9 cellular contexts compared by ENCODE assay signal in the genomic region with DNA sequence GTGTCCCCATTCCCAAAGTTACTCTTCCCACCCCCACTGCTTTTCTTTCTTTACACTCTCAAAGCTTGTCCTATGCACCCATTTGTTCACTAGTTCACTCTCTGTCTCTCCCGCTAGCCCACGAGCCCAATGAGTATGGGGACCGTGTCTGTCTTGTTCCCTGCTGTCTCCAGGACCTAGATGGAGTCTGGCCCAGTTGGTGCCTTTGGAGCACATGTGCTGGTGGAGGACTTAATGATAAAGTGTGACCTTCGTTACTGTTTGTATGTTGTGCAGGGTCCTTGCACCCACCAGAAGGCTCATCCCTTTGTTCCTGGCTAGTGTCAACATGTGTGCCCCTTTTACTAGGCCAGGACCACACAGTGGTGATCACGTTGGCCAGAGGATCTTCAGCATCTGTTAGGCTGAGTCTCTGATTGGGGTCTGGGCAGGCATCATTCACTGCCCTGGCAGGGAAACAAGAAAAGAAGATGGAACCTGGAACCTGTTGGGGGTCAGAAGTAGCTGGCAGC. TPM values are rescaled to one million over a fixed set of nuclear protein-coding genes. Genes with fewer than 3 reads are reported as not detected.
A peak's percentile ranks its signal among the peaks of the same experiment; 100 is the strongest.
DNase-seq lines count a peak whose midpoint lies in the region; ATAC-seq, FAIRE-seq and TF ChIP-seq lines count a peak whose summit lies in the region.
"Had no signal": no experiment of that assay in that cellular context is flagged by ENCODE, and none has a peak within 500 bp of the region (broad histone marks: within the 10 kb centered on the region; RNA-seq: fewer than 3 reads in every experiment).

No MANE protein-coding gene starts in this region.

- POLR2A ChIA-PET in HepG2 (lab: Yijun Ruan, JAX) = interaction anchor here (0.8 to 4.7 kb wide), 2 partner anchors 8 to 17 kb away, joined by 3 to 101 read pairs; partner anchors contain the start of gene CISH

- no peak for DNase-seq in HepG2 (ENCODE audit: low spot score)
- DNase-seq in lower lobe of right lung = no peak
- DNase-seq in vagina (ENCODE audit: extremely low spot score in 2 of 2) = no peak
- DNase-seq in osteocyte (ENCODE audit: extremely low spot score, unreplicated experiment) = no peak
- DNase-seq: head of caudate nucleus had no signal

- H3K4me1 Mint-ChIP-seq in osteocyte (ENCODE audit: unreplicated experiment) = peaks cover 23% of the 10 kb centered on the region

- H3K9me3 ChIP-seq in liver (ENCODE audit: control insufficient read depth in 4 of 4, low read length in 3 of 4) (no peaks in the 10 kb centered on the region), HepG2 (ENCODE audit: low read length) (no peaks in the 10 kb centered on the region), lower lobe of right lung (no peaks in the 10 kb centered on the region), vagina (no peaks in the 10 kb centered on the region)

- no peaks in the 10 kb centered on the region for H3K9me3 Mint-ChIP-seq in osteocyte (ENCODE audit: unreplicated experiment)
- H3K9me3 Mint-ChIP-seq: CD14-positive monocyte had no signal

- no peak for TF ChIP-seq RAD21 in liver (IDR thresholded peaks at IDR 0.05)
- TF ChIP-seq RAD21 in HepG2 (CRISPR knock-in tag; IDR thresholded peaks at IDR 0.05) = no peak

- peaks cover 29 to 99% (median 82%) of the 10 kb centered on the region in 4 donors for H3K4me1 ChIP-seq in liver (ENCODE audit: control insufficient read depth in 4 of 4, insufficient read depth in 4 of 4, low read length in 3 of 4)
- peaks cover 68% of the 10 kb centered on the region for H3K4me1 ChIP-seq in HepG2 (ENCODE audit: insufficient read depth, low read length)
- H3K4me1 ChIP-seq in lower lobe of right lung = peaks cover 99% of the 10 kb centered on the region
- H3K4me1 ChIP-seq in vagina = peaks cover 100% of the 10 kb centered on the region

- no peak overlapping the region for H3K27ac Mint-ChIP-seq in osteocyte (ENCODE audit: unreplicated experiment)

- peaks cover 9 to 24% (median 16%) of the 10 kb centered on the region in 4 donors for H3K36me3 ChIP-seq in liver (ENCODE audit: control insufficient read depth in 4 of 4, insufficient read depth in 3 of 4, low read depth in 1 of 4, low read length in 3 of 4)
- H3K36me3 ChIP-seq in HepG2 (replicated peaks in 1 of 2; ENCODE audit: control insufficient read depth in 1 of 2, insufficient read depth in 2 of 2, low read length in 2 of 2) = peaks cover 0 to 5% of the 10 kb centered on the region in 2 experiments; a peak in 1 of 5 replicates
- peaks cover 45% of the 10 kb centered on the region for H3K36me3 ChIP-seq in lower lobe of right lung
- peaks cover 0 to 10% of the 10 kb centered on the region in 2 donors for H3K36me3 ChIP-seq in vagina

- H3K27me3 ChIP-seq in liver (ENCODE audit: control insufficient read depth in 4 of 4, insufficient read depth in 4 of 4, low read length in 3 of 4) = no peaks in the 10 kb centered on the region
- H3K27me3 ChIP-seq in HepG2 (ENCODE audit: control insufficient read depth in 1 of 2, insufficient read depth in 2 of 2, low read length in 2 of 2) = no peaks in the 10 kb centered on the region
- no peaks in the 10 kb centered on the region for H3K27me3 ChIP-seq in lower lobe of right lung (ENCODE audit: low read depth)
- H3K27me3 ChIP-seq in vagina = no peaks in the 10 kb centered on the region

- TF ChIP-seq POLR2A in HepG2 (IDR thresholded peaks at IDR 0.05; ENCODE audit: insufficient read depth in 1 of 2, low read depth in 2 of 2, low read length in 2 of 2) = no peak
- TF ChIP-seq POLR2A in vagina (IDR thresholded peaks at IDR 0.05) = no peak

- H3K9ac ChIP-seq in liver (ENCODE audit: low read depth in 1 of 2, low read length in 2 of 2) = no peak overlapping the region
- no peak overlapping the region for H3K9ac ChIP-seq in HepG2 (ENCODE audit: insufficient read depth, low read depth, low read length)

- CTCF ChIA-PET in HepG2 (lab: Yijun Ruan, JAX; ENCODE audit: low intra/inter-chr PET ratio, low total read pairs) = no interaction called here

- H3K4me3 ChIP-seq in liver (ENCODE audit: low read depth in 1 of 3, low read length in 3 of 3) = no peak overlapping the region
- no peak overlapping the region for H3K4me3 ChIP-seq in HepG2 (replicated peaks in 1 of 3; ENCODE audit: insufficient read depth in 1 of 3, low read depth in 2 of 3, low read length in 3 of 3)
- no peak overlapping the region for H3K4me3 ChIP-seq in lower lobe of right lung
- H3K4me3 ChIP-seq in vagina = no peak overlapping the region
- H3K4me3 ChIP-seq: GM12878 had no signal

- no peak for TF ChIP-seq CTCF in liver (IDR thresholded peaks at IDR 0.05; ENCODE audit: low read depth, low read length, missing input control)
- no peak for TF ChIP-seq CTCF in HepG2 (CRISPR knock-in tag; IDR thresholded peaks at IDR 0.05)
- TF ChIP-seq CTCF in lower lobe of right lung (IDR thresholded peaks at IDR 0.05) = no peak
- TF ChIP-seq CTCF in vagina (IDR thresholded peaks at IDR 0.05) = no peak
- no peak for TF ChIP-seq CTCF in osteocyte (IDR thresholded peaks at IDR 0.05)

- H3K27me3 Mint-ChIP-seq in osteocyte (ENCODE audit: unreplicated experiment) = no peaks in the 10 kb centered on the region

- H2AFZ ChIP-seq in HepG2 (ENCODE audit: low read length) = no peak overlapping the region

- intact Hi-C loops in HepG2 (cut with micrococcal nuclease; ENCODE audit: unreplicated experiment) = no loop called here
- intact Hi-C loops in lower lobe of right lung (cut with DNase I) = no loop called here
- intact Hi-C loops in vagina (cut with DNase I) = no loop called here

- no TSS peak for BruUV-seq in HepG2 (replicated peaks; lab: Mats Ljungman, UMichigan)

- H3K4me2 ChIP-seq in HepG2 (ENCODE audit: low read depth, low read length) = no peak overlapping the region

- H3K27ac ChIP-seq in liver (ENCODE audit: low read depth in 1 of 2, low read length in 2 of 2) (peak overlapping the region; percentile 94 to 98), HepG2 (ENCODE audit: extremely low read length, insufficient read depth, low read length) (no peak overlapping the region), lower lobe of right lung (peak overlapping the region; percentile 94), vagina (peak overlapping the region; percentile 98)

- TF ChIP-seq EP300 in HepG2 (IDR thresholded peaks at IDR 0.05; ENCODE audit: low read depth in 2 of 2, low read length in 2 of 2) = no peak
- no peak for TF ChIP-seq EP300 in HepG2 (CRISPR knock-in tag; IDR thresholded peaks at IDR 0.05; ENCODE audit: borderline replicate concordance)

- H3K4me3 Mint-ChIP-seq in osteocyte (ENCODE audit: unreplicated experiment) = no peak overlapping the region

- no peak for FAIRE-seq in HepG2 (lab: Jason Lieb, UNC)
- FAIRE-seq: GM12878 had no signal

- in situ Hi-C loops in HepG2 (cut with HindIII; ENCODE audit: extremely low pct_ligation_motif_present, low pct_unique_long_range_greater_than_20kb) = no loop called here

- no peaks in the 10 kb centered on the region for H3K36me3 Mint-ChIP-seq in osteocyte (ENCODE audit: unreplicated experiment)

- H4K20me1 ChIP-seq in HepG2 (ENCODE audit: insufficient read depth, low read length) = no peaks in the 10 kb centered on the region

- ATAC-seq in HepG2 (no peak), lower lobe of right lung (no peak), GM18868 (IDR thresholded peaks at IDR 0.05; ENCODE audit: unreplicated experiment) (no peak)

- no peaks in the 10 kb centered on the region for H3K79me2 ChIP-seq in HepG2 (ENCODE audit: insufficient read depth, low read length)

- 91% methylated on average over 5 of the region's 5 CpGs for WGBS in liver
- 84% methylated on average over 4 of the region's 5 CpGs for WGBS in HepG2 (ENCODE audit: low lambda C conversion rate)

RNA-seq across cellular contexts. Expression of gene CISH, which starts 7.4 kb away (rescaled TPM):
- total RNA-seq in liver (10 to 100 TPM in 1 of 2 donors, 1 to 10 TPM in 1; 4.7 to 30.6 TPM), HepG2 (2016; rRNA removed; fragmentation: Illumina TruSeq; extraction: Trizol) (0.73 and 0.91 TPM in 2 replicates), lower lobe of right lung (48.8 TPM), vagina (21.9 TPM), osteocyte (1.7 and 2.4 TPM in 2 replicates)
- polyA plus RNA-seq in liver (10 to 100 TPM; 17.9 to 32.5 TPM), HepG2 (2011; rRNA removed) (1.5 and 2.8 TPM in 2 replicates)
- total RNA-seq in HepG2 (2016; cell fraction: cytosol; rRNA removed; fragmentation: Illumina TruSeq; extraction: Trizol; ENCODE audit: low read depth) = 0.20 and 0.44 TPM in 2 replicates
- 0.82 and 1.2 TPM in 2 replicates for total RNA-seq in HepG2 (2016; cell fraction: insoluble cytoplasmic fraction; rRNA removed; fragmentation: Illumina TruSeq; extraction: Trizol)
- 1.2 and 1.4 TPM in 2 replicates for total RNA-seq in HepG2 (2016; cell fraction: membrane; rRNA removed; fragmentation: Illumina TruSeq; extraction: Trizol)
- 0.81 and 0.85 TPM in 2 replicates for total RNA-seq in HepG2 (2016; cell fraction: nucleus; rRNA removed; fragmentation: Illumina TruSeq; extraction: Trizol)
- 1.5 and 1.7 TPM in 2 replicates for polyA plus RNA-seq in HepG2 (2011; cell fraction: cytosol; rRNA removed)
- 4.4 and 7.4 TPM in 2 replicates for polyA plus RNA-seq in HepG2 (2011; cell fraction: nucleus; rRNA removed)
- 2.1 and 2.9 TPM in 2 replicates for polyA plus RNA-seq in HepG2 (2012)
- 0.21 and 0.27 TPM in 2 replicates for polyA plus RNA-seq in HepG2 (2016; cell fraction: cytosol; fragmentation: Illumina TruSeq; extraction: Trizol; ENCODE audit: low read depth)
- 1.9 and 2.2 TPM in 2 replicates for polyA plus RNA-seq in HepG2 (2016; cell fraction: insoluble cytoplasmic fraction; fragmentation: Illumina TruSeq; extraction: Trizol; ENCODE audit: low read depth)
- polyA plus RNA-seq in HepG2 (2016; cell fraction: membrane; fragmentation: Illumina TruSeq; extraction: Trizol; ENCODE audit: low read depth) = 0.84 and 1.0 TPM in 2 replicates
- polyA plus RNA-seq in HepG2 (2016; cell fraction: nucleus; fragmentation: Illumina TruSeq; extraction: Trizol; ENCODE audit: insufficient read depth, low read depth) = 1.9 and 3.2 TPM in 2 replicates
- 1.9 and 6.3 TPM in 2 replicates for polyA minus RNA-seq in HepG2 (2011; rRNA and poly(A)+ RNA removed; ENCODE audit: low replicate concordance)
- 1.6 and 2.8 TPM in 2 replicates for polyA minus RNA-seq in HepG2 (2011; cell fraction: cytosol; rRNA and poly(A)+ RNA removed)
- polyA minus RNA-seq in HepG2 (2011; cell fraction: nucleus; rRNA and poly(A)+ RNA removed) = 2.6 and 4.6 TPM in 2 replicates

RNA-seq across cellular contexts. Expression of gene MAPKAPK3, which starts 12.8 kb away (rescaled TPM):
- total RNA-seq in liver (10 to 100 TPM; 20.4 to 32.9 TPM), HepG2 (2016; rRNA removed; fragmentation: Illumina TruSeq; extraction: Trizol) (41.2 and 48.5 TPM in 2 replicates), lower lobe of right lung (68.6 TPM), vagina (38.1 TPM), osteocyte (24.8 and 31.9 TPM in 2 replicates)
- polyA plus RNA-seq in liver (10 to 100 TPM; 13.9 to 17.5 TPM), HepG2 (2011; rRNA removed) (39.9 and 46.2 TPM in 2 replicates)
- 18.9 and 21.3 TPM in 2 replicates for total RNA-seq in HepG2 (2016; cell fraction: cytosol; rRNA removed; fragmentation: Illumina TruSeq; extraction: Trizol; ENCODE audit: low read depth)
- 40.5 and 43.9 TPM in 2 replicates for total RNA-seq in HepG2 (2016; cell fraction: insoluble cytoplasmic fraction; rRNA removed; fragmentation: Illumina TruSeq; extraction: Trizol)
- 51.7 and 60.5 TPM in 2 replicates for total RNA-seq in HepG2 (2016; cell fraction: membrane; rRNA removed; fragmentation: Illumina TruSeq; extraction: Trizol)
- 21.2 and 24.7 TPM in 2 replicates for total RNA-seq in HepG2 (2016; cell fraction: nucleus; rRNA removed; fragmentation: Illumina TruSeq; extraction: Trizol)
- polyA plus RNA-seq in HepG2 (2011; cell fraction: cytosol; rRNA removed) = 40.2 and 41.3 TPM in 2 replicates
- 23.0 and 28.1 TPM in 2 replicates for polyA plus RNA-seq in HepG2 (2011; cell fraction: nucleus; rRNA removed)
- polyA plus RNA-seq in HepG2 (2012) = 21.8 and 22.2 TPM in 2 replicates
- 23.5 and 31.3 TPM in 2 replicates for polyA plus RNA-seq in HepG2 (2016; cell fraction: cytosol; fragmentation: Illumina TruSeq; extraction: Trizol; ENCODE audit: low read depth)
- polyA plus RNA-seq in HepG2 (2016; cell fraction: insoluble cytoplasmic fraction; fragmentation: Illumina TruSeq; extraction: Trizol; ENCODE audit: low read depth) = 53.8 and 56.3 TPM in 2 replicates
- 50.2 and 54.3 TPM in 2 replicates for polyA plus RNA-seq in HepG2 (2016; cell fraction: membrane; fragmentation: Illumina TruSeq; extraction: Trizol; ENCODE audit: low read depth)
- 31.0 and 31.6 TPM in 2 replicates for polyA plus RNA-seq in HepG2 (2016; cell fraction: nucleus; fragmentation: Illumina TruSeq; extraction: Trizol; ENCODE audit: insufficient read depth, low read depth)
- 48.5 and 89.7 TPM in 2 replicates for polyA minus RNA-seq in HepG2 (2011; rRNA and poly(A)+ RNA removed; ENCODE audit: low replicate concordance)
- 15.7 and 16.5 TPM in 2 replicates for polyA minus RNA-seq in HepG2 (2011; cell fraction: cytosol; rRNA and poly(A)+ RNA removed)
- 13.4 and 16.9 TPM in 2 replicates for polyA minus RNA-seq in HepG2 (2011; cell fraction: nucleus; rRNA and poly(A)+ RNA removed)

RNA-seq across cellular contexts. Expression of gene HEMK1, which starts 34.8 kb away (rescaled TPM):
- total RNA-seq in liver (1 to 10 TPM; 3.7 to 9.2 TPM), HepG2 (2016; rRNA removed; fragmentation: Illumina TruSeq; extraction: Trizol) (6.3 and 9.8 TPM in 2 replicates), lower lobe of right lung (28.4 TPM), vagina (3.4 TPM), osteocyte (19.9 and 23.1 TPM in 2 replicates)
- polyA plus RNA-seq in liver (1 to 10 TPM; 8.7 to 9.5 TPM), HepG2 (2011; rRNA removed) (12.6 and 16.2 TPM in 2 replicates)
- total RNA-seq in HepG2 (2016; cell fraction: cytosol; rRNA removed; fragmentation: Illumina TruSeq; extraction: Trizol; ENCODE audit: low read depth) = 3.3 and 3.8 TPM in 2 replicates
- total RNA-seq in HepG2 (2016; cell fraction: insoluble cytoplasmic fraction; rRNA removed; fragmentation: Illumina TruSeq; extraction: Trizol) = 4.7 and 8.7 TPM in 2 replicates
- 6.7 and 7.4 TPM in 2 replicates for total RNA-seq in HepG2 (2016; cell fraction: membrane; rRNA removed; fragmentation: Illumina TruSeq; extraction: Trizol)
- total RNA-seq in HepG2 (2016; cell fraction: nucleus; rRNA removed; fragmentation: Illumina TruSeq; extraction: Trizol) = 10.1 and 13.3 TPM in 2 replicates
- 6.7 and 8.8 TPM in 2 replicates for polyA plus RNA-seq in HepG2 (2011; cell fraction: cytosol; rRNA removed)
- 54.5 and 63.4 TPM in 2 replicates for polyA plus RNA-seq in HepG2 (2011; cell fraction: nucleus; rRNA removed)
- 7.1 and 8.2 TPM in 2 replicates for polyA plus RNA-seq in HepG2 (2012)
- polyA plus RNA-seq in HepG2 (2016; cell fraction: cytosol; fragmentation: Illumina TruSeq; extraction: Trizol; ENCODE audit: low read depth) = 4.2 and 5.6 TPM in 2 replicates
- 3.7 and 6.3 TPM in 2 replicates for polyA plus RNA-seq in HepG2 (2016; cell fraction: insoluble cytoplasmic fraction; fragmentation: Illumina TruSeq; extraction: Trizol; ENCODE audit: low read depth)
- 4.9 TPM in 2 replicates for polyA plus RNA-seq in HepG2 (2016; cell fraction: membrane; fragmentation: Illumina TruSeq; extraction: Trizol; ENCODE audit: low read depth)
- polyA plus RNA-seq in HepG2 (2016; cell fraction: nucleus; fragmentation: Illumina TruSeq; extraction: Trizol; ENCODE audit: insufficient read depth, low read depth) = 20.5 and 21.1 TPM in 2 replicates
- 15.2 and 19.7 TPM in 2 replicates for polyA minus RNA-seq in HepG2 (2011; rRNA and poly(A)+ RNA removed; ENCODE audit: low replicate concordance)
- 2.2 and 4.5 TPM in 2 replicates for polyA minus RNA-seq in HepG2 (2011; cell fraction: cytosol; rRNA and poly(A)+ RNA removed)
- 25.0 and 25.6 TPM in 2 replicates for polyA minus RNA-seq in HepG2 (2011; cell fraction: nucleus; rRNA and poly(A)+ RNA removed)

RNA-seq across cellular contexts. Expression of gene C3orf18, which starts 36.6 kb away (rescaled TPM):
- total RNA-seq in liver (1 to 10 TPM; 1.8 to 2.7 TPM), HepG2 (2016; rRNA removed; fragmentation: Illumina TruSeq; extraction: Trizol) (1.2 and 1.6 TPM in 2 replicates), lower lobe of right lung (6.7 TPM), vagina (10.8 TPM), osteocyte (2.2 and 3.9 TPM in 2 replicates)
- polyA plus RNA-seq in liver (1 to 10 TPM in 1 of 2 donors, under 1 TPM in 1; 0.54 to 1.1 TPM), HepG2 (2011; rRNA removed) (4.6 and 4.8 TPM in 2 replicates)
- total RNA-seq in HepG2 (2016; cell fraction: cytosol; rRNA removed; fragmentation: Illumina TruSeq; extraction: Trizol; ENCODE audit: low read depth) = 1.2 and 1.5 TPM in 2 replicates
- total RNA-seq in HepG2 (2016; cell fraction: insoluble cytoplasmic fraction; rRNA removed; fragmentation: Illumina TruSeq; extraction: Trizol) = 0.88 and 1.5 TPM in 2 replicates
- 2.2 and 3.1 TPM in 2 replicates for total RNA-seq in HepG2 (2016; cell fraction: membrane; rRNA removed; fragmentation: Illumina TruSeq; extraction: Trizol)
- 0.97 and 1.1 TPM in 2 replicates for total RNA-seq in HepG2 (2016; cell fraction: nucleus; rRNA removed; fragmentation: Illumina TruSeq; extraction: Trizol)
- 3.8 and 4.2 TPM in 2 replicates for polyA plus RNA-seq in HepG2 (2011; cell fraction: cytosol; rRNA removed)
- 8.1 and 8.7 TPM in 2 replicates for polyA plus RNA-seq in HepG2 (2011; cell fraction: nucleus; rRNA removed)
- polyA plus RNA-seq in HepG2 (2012) = 1.7 and 1.8 TPM in 2 replicates
- 1.5 and 1.8 TPM in 2 replicates for polyA plus RNA-seq in HepG2 (2016; cell fraction: cytosol; fragmentation: Illumina TruSeq; extraction: Trizol; ENCODE audit: low read depth)
- 0.85 and 1.2 TPM in 2 replicates for polyA plus RNA-seq in HepG2 (2016; cell fraction: insoluble cytoplasmic fraction; fragmentation: Illumina TruSeq; extraction: Trizol; ENCODE audit: low read depth)
- 2.3 and 2.4 TPM in 2 replicates for polyA plus RNA-seq in HepG2 (2016; cell fraction: membrane; fragmentation: Illumina TruSeq; extraction: Trizol; ENCODE audit: low read depth)
- polyA plus RNA-seq in HepG2 (2016; cell fraction: nucleus; fragmentation: Illumina TruSeq; extraction: Trizol; ENCODE audit: insufficient read depth, low read depth) = 1.6 and 2.3 TPM in 2 replicates
- polyA minus RNA-seq in HepG2 (2011; rRNA and poly(A)+ RNA removed; ENCODE audit: low replicate concordance) = 6.2 and 6.4 TPM in 2 replicates
- 1.5 and 2.3 TPM in 2 replicates for polyA minus RNA-seq in HepG2 (2011; cell fraction: cytosol; rRNA and poly(A)+ RNA removed)
- 1.8 and 3.5 TPM in 2 replicates for polyA minus RNA-seq in HepG2 (2011; cell fraction: nucleus; rRNA and poly(A)+ RNA removed)
